Comparison of ENCODE assay signal across 13 cellular contexts in genomic region chr9:128096614-128097013, GRCh38. TPM values are rescaled to one million over a fixed set of nuclear protein-coding genes. Genes with fewer than 3 reads are reported as not detected.
A peak's percentile ranks its signal among the peaks of the same experiment; 100 is the strongest.
DNase-seq lines count a peak whose midpoint lies in the region; ATAC-seq, FAIRE-seq and TF ChIP-seq lines count a peak whose summit lies in the region.
"Had no signal": no experiment of that assay in that cellular context is flagged by ENCODE, and none has a peak within 500 bp of the region (broad histone marks: within the 10 kb centered on the region; RNA-seq: fewer than 3 reads in every experiment).

No MANE protein-coding gene starts in this region.

- H3K36me3 Mint-ChIP-seq in CD14-positive monocyte = peaks cover 13 to 38% of the 10 kb centered on the region in 2 donors

- H3K4me3 ChIP-seq in IMR-90 (ENCODE audit: insufficient read depth, low read depth, low read length) (no peak overlapping the region), coronary artery (no peak overlapping the region), rectal smooth muscle tissue (ENCODE audit: low read length) (no peak overlapping the region)

- no peak overlapping the region for H3K56ac ChIP-seq in IMR-90 (ENCODE audit: extremely low read depth, insufficient read depth, low read length)

- BruUV-seq in IMR-90 (replicated peaks; lab: Mats Ljungman, UMichigan) = no TSS peak

- TF ChIP-seq POLR2A in IMR-90 (IDR thresholded peaks at IDR 0.05; ENCODE audit: low read depth, low read length) = no peak

- no peak overlapping the region for H3K4ac ChIP-seq in IMR-90 (ENCODE audit: low read depth, low read length)

- H2AFZ ChIP-seq in IMR-90 (replicated peaks; ENCODE audit: low read length, poor library complexity) = no peak overlapping the region

- intact Hi-C loops in CD14-positive monocyte (cut with micrococcal nuclease) = no loop called here
- intact Hi-C loops in IMR-90 (cut with micrococcal nuclease) = loop anchor here (5.0 kb wide), 1 partner anchor 154 kb away; no protein-coding TSS in a partner anchor

- no peaks in the 10 kb centered on the region for H3K9me3 ChIP-seq in IMR-90 (ENCODE audit: control insufficient read depth, insufficient read depth, low read length)

- H2BK5ac ChIP-seq in IMR-90 (ENCODE audit: low read depth, low read length, poor library complexity, severe bottlenecking) = no peak overlapping the region

- H3K9me1 ChIP-seq in IMR-90 (ENCODE audit: insufficient read depth, low read length) = peaks cover 31% of the 10 kb centered on the region; the same call in 1 of the 2 replicates

- H4K20me1 ChIP-seq in IMR-90 (ENCODE audit: insufficient read depth, low read length) = peaks cover 30% of the 10 kb centered on the region

- ATAC-seq in IMR-90 (ENCODE audit: low read depth) (no peak), GM21390 (IDR thresholded peaks at IDR 0.05; ENCODE audit: unreplicated experiment) (no peak), GM18870 (IDR thresholded peaks at IDR 0.05; ENCODE audit: unreplicated experiment) (no peak)

- CTCF ChIA-PET in IMR-90 (lab: Yijun Ruan, JAX) = no interaction called here

- in situ Hi-C loops in IMR-90 (cut with MboI; ENCODE audit: low sequenced_read_pairs) = loop anchor here (5.0 kb wide), 1 partner anchor 159 kb away; the partner anchor contains the start of gene DPM2

- no peak overlapping the region for H2BK120ac ChIP-seq in IMR-90 (ENCODE audit: low read depth, low read length)

- H3K27me3 ChIP-seq in IMR-90 (ENCODE audit: control insufficient read depth, insufficient read depth, low read length) (no peaks in the 10 kb centered on the region), rectal smooth muscle tissue (ENCODE audit: control insufficient read depth, insufficient read depth, low read length) (no peaks in the 10 kb centered on the region)

- H3K36me3 ChIP-seq in IMR-90 (ENCODE audit: control insufficient read depth, insufficient read depth, low read length) (peaks cover 6% of the 10 kb centered on the region), rectal smooth muscle tissue (ENCODE audit: control insufficient read depth, insufficient read depth, low read length) (no peaks in the 10 kb centered on the region)

- peaks cover 71% of the 10 kb centered on the region for H3K4me1 Mint-ChIP-seq in CD14-positive monocyte

- H3K9ac ChIP-seq in IMR-90 (ENCODE audit: low read depth, low read length) (no peak overlapping the region), rectal smooth muscle tissue (ENCODE audit: low read length) (no peak overlapping the region)

- no peak overlapping the region; the same call in 1 of the 2 replicates for H4K91ac ChIP-seq in IMR-90 (ENCODE audit: insufficient read depth, low read depth, low read length)

- no peak overlapping the region for H3K4me3 Mint-ChIP-seq in CD14-positive monocyte

- H3K9me3 Mint-ChIP-seq in CD14-positive monocyte = no peaks in the 10 kb centered on the region

- H3K27me3 Mint-ChIP-seq in CD14-positive monocyte (ENCODE audit: low read depth in 3 of 3) = no peaks in the 10 kb centered on the region

- no peak for DNase-seq in CD14-positive monocyte (ENCODE audit: low spot score)
- DNase-seq in IMR-90 = no peak
- DNase-seq in coronary artery (ENCODE audit: low spot score) = no peak
- DNase-seq in NCI-H524 (lab: John Stamatoyannopoulos, UW) = no peak
- no peak for DNase-seq in GM19239 (ENCODE audit: insufficient read length, low spot score)
- DNase-seq: hippocampal formation, mammary epithelial cell, NCI-H1048 had no signal

- H3K4me1 ChIP-seq in IMR-90 (ENCODE audit: control insufficient read depth, insufficient read depth, low read length) (peaks cover 50% of the 10 kb centered on the region), rectal smooth muscle tissue (ENCODE audit: control insufficient read depth, insufficient read depth, low read length) (peaks cover 45% of the 10 kb centered on the region)

- no peak overlapping the region for H2AK9ac ChIP-seq in IMR-90 (replicated peaks; ENCODE audit: low read depth, low read length, poor library complexity)

- H4K8ac ChIP-seq in IMR-90 (ENCODE audit: low read depth in 2 of 2, low read length in 2 of 2) = no peak overlapping the region

- peaks cover 44 to 88% of the 10 kb centered on the region in 2 experiments for H3K79me1 ChIP-seq in IMR-90 (ENCODE audit: low read depth in 1 of 2, low read length in 2 of 2)

- peak overlapping the region; percentile 23; the same call in 1 of the 2 replicates for H2AK5ac ChIP-seq in IMR-90 (ENCODE audit: low read depth, low read length)

- no peak overlapping the region for H3K4me2 ChIP-seq in IMR-90 (ENCODE audit: low read depth, low read length)

- H3K27ac ChIP-seq in IMR-90 (ENCODE audit: insufficient read depth, low read length) = no peak overlapping the region
- peak overlapping the region; percentile 13 to 95 for H3K27ac ChIP-seq in coronary artery
- H3K27ac ChIP-seq in rectal smooth muscle tissue (ENCODE audit: low read depth, low read length) = peak overlapping the region; percentile 81

- no peak for TF ChIP-seq RAD21 in IMR-90 (IDR thresholded peaks at IDR 0.05; ENCODE audit: low read length)

- no peak for FAIRE-seq in GM19239 (lab: Jason Lieb, UNC)
- FAIRE-seq: endometrium had no signal

- dilution Hi-C loops in IMR-90 (cut with HindIII; ENCODE audit: low sequenced_read_pairs, unreplicated experiment) = no loop called here

- no peak overlapping the region for H4K5ac ChIP-seq in IMR-90 (ENCODE audit: low read depth, low read length)

- no peak overlapping the region for H2BK15ac ChIP-seq in IMR-90 (ENCODE audit: low read depth, low read length)

- H3K18ac ChIP-seq in IMR-90 (ENCODE audit: low read depth, low read length) = no peak overlapping the region

- POLR2A ChIA-PET in IMR-90 (lab: Charles Lee; ENCODE audit: unreplicated experiment) = no interaction called here

- 100% methylated on average over 2 of the region's 5 CpGs; no CpG with 5 or more reads in 1 of the 2 experiments for WGBS in IMR-90 (ENCODE audit: extremely low coverage in 2 of 2, insufficient read length in 1 of 2), 2 experiments

- peak overlapping the region in 6 of 7 donors; percentile 22 to 99 (median 97) for H3K27ac Mint-ChIP-seq in CD14-positive monocyte

- no peak for TF ChIP-seq CTCF in CD14-positive monocyte (IDR thresholded peaks at IDR 0.05)
- TF ChIP-seq CTCF in IMR-90 (conservative IDR thresholded peaks at IDR 0.05; ENCODE audit: low read depth, low read length) = no peak
- no peak for TF ChIP-seq CTCF in coronary artery (IDR thresholded peaks at IDR 0.05)

- H3K14ac ChIP-seq in IMR-90 (replicated peaks; ENCODE audit: low read depth, low read length) = no peak overlapping the region

- no peak overlapping the region for H2BK20ac ChIP-seq in IMR-90 (ENCODE audit: low read depth, low read length)

- no peak overlapping the region for H3K23ac ChIP-seq in IMR-90 (ENCODE audit: low read depth, low read length)

TF ChIP-seq in IMR-90, 13 proteins besides CTCF, POLR2A, EP300 and RAD21 (continues in another document):
- no peak for TF ChIP-seq RCOR1 (IDR thresholded peaks at IDR 0.05; ENCODE audit: insufficient replicate concordance, low read length)
- TF ChIP-seq, protein P1, sequence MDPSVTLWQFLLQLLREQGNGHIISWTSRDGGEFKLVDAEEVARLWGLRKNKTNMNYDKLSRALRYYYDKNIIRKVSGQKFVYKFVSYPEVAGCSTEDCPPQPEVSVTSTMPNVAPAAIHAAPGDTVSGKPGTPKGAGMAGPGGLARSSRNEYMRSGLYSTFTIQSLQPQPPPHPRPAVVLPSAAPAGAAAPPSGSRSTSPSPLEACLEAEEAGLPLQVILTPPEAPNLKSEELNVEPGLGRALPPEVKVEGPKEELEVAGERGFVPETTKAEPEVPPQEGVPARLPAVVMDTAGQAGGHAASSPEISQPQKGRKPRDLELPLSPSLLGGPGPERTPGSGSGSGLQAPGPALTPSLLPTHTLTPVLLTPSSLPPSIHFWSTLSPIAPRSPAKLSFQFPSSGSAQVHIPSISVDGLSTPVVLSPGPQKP (IDR thresholded peaks at IDR 0.05; ENCODE audit: borderline replicate concordance, low read depth, low read length) = no peak
- no peak for TF ChIP-seq SMC3 (IDR thresholded peaks at IDR 0.05; ENCODE audit: low read depth, low read length)
- no peak for TF ChIP-seq MAZ (IDR thresholded peaks at IDR 0.05; ENCODE audit: borderline replicate concordance, low read depth, low read length)
- TF ChIP-seq CHD1 (IDR thresholded peaks at IDR 0.05; ENCODE audit: low read depth, low read length) = no peak
- TF ChIP-seq RFX5 (IDR thresholded peaks at IDR 0.05; ENCODE audit: low read depth, low read length) = no peak
- no peak for TF ChIP-seq MXI1 (IDR thresholded peaks at IDR 0.05; ENCODE audit: borderline replicate concordance, low read depth, low read length)
- no peak for TF ChIP-seq MAFK (IDR thresholded peaks at IDR 0.05; ENCODE audit: low read depth, low read length)
- no peak for TF ChIP-seq CEBPB (IDR thresholded peaks at IDR 0.05; ENCODE audit: low read depth, low read length)
- TF ChIP-seq FOS (IDR thresholded peaks at IDR 0.05; ENCODE audit: low read depth, low read length) = no peak

RNA-seq across cellular contexts. Expression of gene SLC25A25, which starts 28.6 kb away (rescaled TPM):
- polyA plus RNA-seq in CD14-positive monocyte (1 to 10 TPM; 5.1 to 6.3 TPM), IMR-90 (2012; rRNA removed) (14.0 and 19.1 TPM in 2 replicates)
- 17.9 and 20.3 TPM in 2 replicates for total RNA-seq in IMR-90 (2012; rRNA removed)
- polyA plus RNA-seq in IMR-90 (2012; cell fraction: cytosol; rRNA removed) = 11.0 and 16.7 TPM in 2 replicates
- polyA plus RNA-seq in IMR-90 (2012; cell fraction: nucleus; rRNA removed; ENCODE audit: low replicate concordance) = 61.0 and 98.5 TPM in 2 replicates

RNA-seq across cellular contexts. Expression of gene NAIF1, which starts 29.5 kb away (rescaled TPM):
- polyA plus RNA-seq in CD14-positive monocyte (1 to 10 TPM; 4.6 to 5.6 TPM), IMR-90 (2012; rRNA removed) (10.1 and 10.4 TPM in 2 replicates)
- 8.3 and 9.7 TPM in 2 replicates for total RNA-seq in IMR-90 (2012; rRNA removed)
- polyA plus RNA-seq in IMR-90 (2012; cell fraction: cytosol; rRNA removed) = 7.8 and 9.2 TPM in 2 replicates
- 3.5 and 5.6 TPM in 2 replicates for polyA plus RNA-seq in IMR-90 (2012; cell fraction: nucleus; rRNA removed; ENCODE audit: low replicate concordance)

RNA-seq across cellular contexts. Expression of gene PTGES2, which starts 30.9 kb away (rescaled TPM):
- polyA plus RNA-seq in CD14-positive monocyte (10 to 100 TPM; 42.0 to 49.4 TPM), IMR-90 (2012; rRNA removed) (99.2 and 100 TPM in 2 replicates)
- 90.3 and 107 TPM in 2 replicates for total RNA-seq in IMR-90 (2012; rRNA removed)
- polyA plus RNA-seq in IMR-90 (2012; cell fraction: cytosol; rRNA removed) = 69.7 and 115 TPM in 2 replicates
- 116 and 217 TPM in 2 replicates for polyA plus RNA-seq in IMR-90 (2012; cell fraction: nucleus; rRNA removed; ENCODE audit: low replicate concordance)

RNA-seq across cellular contexts. Expression of gene LCN2, which starts 52.6 kb away (rescaled TPM):
- polyA plus RNA-seq in CD14-positive monocyte (under 1 TPM in 1 of 2 donors, not detected in 1; 0.83 TPM), IMR-90 (2012; rRNA removed) (not detected in 2 replicates)
- not detected in 2 replicates for total RNA-seq in IMR-90 (2012; rRNA removed)
- not detected in 2 replicates for polyA plus RNA-seq in IMR-90 (2012; cell fraction: cytosol; rRNA removed)
- polyA plus RNA-seq in IMR-90 (2012; cell fraction: nucleus; rRNA removed; ENCODE audit: low replicate concordance) = not detected in 2 replicates
- total RNA-seq: pulmonary artery endothelial cell had no signal
